8 cellular contexts compared by ENCODE assay signal in genomic region chr15:40762919-40763800, GRCh38. TPM values are rescaled to one million over a fixed set of nuclear protein-coding genes. Genes with fewer than 3 reads are reported as not detected.
DNase-seq lines count a peak whose midpoint lies in the region; ATAC-seq, FAIRE-seq and TF ChIP-seq lines count a peak whose summit lies in the region.

No MANE protein-coding gene starts in this region.

- no peaks in the 10 kb centered on the region for H3K27me3 ChIP-seq in endothelial cell of umbilical vein (ENCODE audit: control insufficient read depth in 2 of 2, insufficient read depth in 2 of 2, low read length in 2 of 2)
- H3K27me3 ChIP-seq in mucosa of stomach (ENCODE audit: control insufficient read depth, insufficient read depth, low read length) = no peaks in the 10 kb centered on the region

- POLR2A ChIA-PET in AG04449 (lab: Yijun Ruan, JAX) = no interaction called here
- POLR2A ChIA-PET in activated CD4-positive, alpha-beta memory T cell treated with anti-CD3 and anti-CD28 coated beads, Interleukin-2, amount 10 ng/mL, durations not matched to agents 7 days and 5 days (lab: Charles Lee) = interaction anchor here (1.1 to 4.9 kb wide), 13 partner anchors 8 to 194 kb away, joined by 3 to 36 read pairs (median 5); partner anchors contain the start of genes RAD51, RMDN3 and RPUSD2
- POLR2A ChIA-PET in endothelial cell of umbilical vein (lab: Charles Lee) = no interaction called here

- peak overlapping the region; percentile 81 for H2AFZ ChIP-seq in endothelial cell of umbilical vein (ENCODE audit: low read depth, low read length)

- peak overlapping the region; percentile 54 for H3K4me2 ChIP-seq in endothelial cell of umbilical vein (ENCODE audit: insufficient read depth, low read length)

- no peak for DNase-seq in AG04449 (ENCODE audit: low read depth, low spot score)
- DNase-seq in NCI-H2029 (lab: John Stamatoyannopoulos, UW) = peak; percentile 87
- peak; percentile 42 for DNase-seq in activated CD4-positive, alpha-beta memory T cell treated with anti-CD3 and anti-CD28 coated beads, Interleukin-2, amount 10 ng/mL, durations not matched to agents 7 days and 5 days
- peak; percentile 63 for DNase-seq in endothelial cell of umbilical vein (ENCODE audit: low read depth, low spot score)
- peak; percentile 80 for DNase-seq in ureter (ENCODE audit: low spot score)

- H3K9ac ChIP-seq in endothelial cell of umbilical vein (replicated peaks; ENCODE audit: extremely low read depth, insufficient read depth, low read length) = peak overlapping the region; percentile 16
- peak overlapping the region; percentile 66 for H3K9ac ChIP-seq in mucosa of stomach (ENCODE audit: low read length)

- H3K27me3 Mint-ChIP-seq in activated CD4-positive, alpha-beta memory T cell treated with anti-CD3 and anti-CD28 coated beads, Interleukin-2, amount 10 ng/mL, durations not matched to agents 7 days and 5 days = no peaks in the 10 kb centered on the region

- dilution Hi-C loops in endothelial cell of umbilical vein (cut with MboI; ENCODE audit: extremely low pct_ligation_motif_present, low sequenced_read_pairs) = no loop called here

- TF ChIP-seq CTCF in AG04449 (IDR thresholded peaks at IDR 0.05; ENCODE audit: insufficient read depth, low read length, missing control alignments) (no peak), endothelial cell of umbilical vein (IDR thresholded peaks at IDR 0.05; ENCODE audit: extremely low read depth in 1 of 2, insufficient read depth in 1 of 2, low read depth in 1 of 2, low read length in 2 of 2) (no peak)

- H3K9me3 Mint-ChIP-seq in activated CD4-positive, alpha-beta memory T cell treated with anti-CD3 and anti-CD28 coated beads, Interleukin-2, amount 10 ng/mL, durations not matched to agents 7 days and 5 days = no peaks in the 10 kb centered on the region

- TSS peak; percentile 25 for BruUV-seq in endothelial cell of umbilical vein (replicated peaks; lab: Mats Ljungman, UMichigan)

- peak overlapping the region; percentile 83 for H3K27ac Mint-ChIP-seq in activated CD4-positive, alpha-beta memory T cell treated with anti-CD3 and anti-CD28 coated beads, Interleukin-2, amount 10 ng/mL, durations not matched to agents 7 days and 5 days

- intact Hi-C loops in endothelial cell of umbilical vein (cut with micrococcal nuclease) = loop anchor here (1.0 kb wide), 1 partner anchor 8 kb away; the partner anchor contains the start of gene RMDN3

- no peaks in the 10 kb centered on the region for H3K36me3 ChIP-seq in endothelial cell of umbilical vein (ENCODE audit: control insufficient read depth in 2 of 2, extremely low read depth in 1 of 2, insufficient read depth in 2 of 2, low read length in 2 of 2)
- no peaks in the 10 kb centered on the region for H3K36me3 ChIP-seq in mucosa of stomach (ENCODE audit: control insufficient read depth, insufficient read depth, low read length)

- peak; percentile 88 for FAIRE-seq in endothelial cell of umbilical vein (lab: Jason Lieb, UNC)

- ATAC-seq in GM19438 (IDR thresholded peaks at IDR 0.05; ENCODE audit: low read depth, unreplicated experiment) = peak; percentile 5
- ATAC-seq in HG03045 (IDR thresholded peaks at IDR 0.05; ENCODE audit: unreplicated experiment) = no peak

- H3K36me3 Mint-ChIP-seq in activated CD4-positive, alpha-beta memory T cell treated with anti-CD3 and anti-CD28 coated beads, Interleukin-2, amount 10 ng/mL, durations not matched to agents 7 days and 5 days (ENCODE audit: low read depth) = peaks cover under 1% of the 10 kb centered on the region

- H4K20me1 ChIP-seq in endothelial cell of umbilical vein (replicated peaks; ENCODE audit: control insufficient read depth, extremely low read depth, insufficient read depth, low read length) = no peaks in the 10 kb centered on the region

- H3K79me2 ChIP-seq in endothelial cell of umbilical vein (ENCODE audit: control insufficient read depth, insufficient read depth, low read length) = no peaks in the 10 kb centered on the region

- peak overlapping the region; percentile 76 for H3K4me3 Mint-ChIP-seq in activated CD4-positive, alpha-beta memory T cell treated with anti-CD3 and anti-CD28 coated beads, Interleukin-2, amount 10 ng/mL, durations not matched to agents 7 days and 5 days

- no peak overlapping the region for H3K27ac ChIP-seq in endothelial cell of umbilical vein (ENCODE audit: insufficient read depth, low read depth, low read length)

- CTCF ChIA-PET in AG04449 (lab: Yijun Ruan, JAX) = interaction anchor here (0.7 to 1.7 kb wide), 5 partner anchors 13 to 131 kb away, joined by 3 to 5 read pairs (median 4); partner anchors contain the start of gene VPS18
- CTCF ChIA-PET in activated CD4-positive, alpha-beta memory T cell treated with anti-CD3 and anti-CD28 coated beads, Interleukin-2, amount 10 ng/mL, durations not matched to agents 7 days and 5 days (lab: Charles Lee) = interaction anchor here (0.8 to 2.0 kb wide), 6 partner anchors 11 to 174 kb away, joined by 3 to 10 read pairs (median 5); partner anchors contain the start of genes DNAJC17 and ZFYVE19
- CTCF ChIA-PET in endothelial cell of umbilical vein (lab: Charles Lee) = interaction anchor here (1.1 to 2.2 kb wide), 6 partner anchors 12 to 96 kb away, joined by 3 to 8 read pairs (median 8); no protein-coding TSS in a partner anchor

- H3K4me3 ChIP-seq in AG04449 (ENCODE audit: low read depth, low read length) = peak overlapping the region; percentile 56
- H3K4me3 ChIP-seq in endothelial cell of umbilical vein (replicated peaks in 1 of 3; ENCODE audit: insufficient read depth in 1 of 3, low read depth in 1 of 3, low read length in 3 of 3) = peak overlapping the region in 2 of 3 experiments; percentile 25 to 32
- peak overlapping the region; percentile 38 for H3K4me3 ChIP-seq in mucosa of stomach (ENCODE audit: low read length)

- H3K9me3 ChIP-seq in endothelial cell of umbilical vein (replicated peaks; ENCODE audit: control insufficient read depth, insufficient read depth, low read length) (no peaks in the 10 kb centered on the region), mucosa of stomach (ENCODE audit: control insufficient read depth, low read length) (no peaks in the 10 kb centered on the region)

- H3K9me1 ChIP-seq in endothelial cell of umbilical vein (replicated peaks; ENCODE audit: control insufficient read depth, extremely low read depth, insufficient read depth, low read length) = no peaks in the 10 kb centered on the region

- H3K4me1 Mint-ChIP-seq in activated CD4-positive, alpha-beta memory T cell treated with anti-CD3 and anti-CD28 coated beads, Interleukin-2, amount 10 ng/mL, durations not matched to agents 7 days and 5 days = peaks cover 35% of the 10 kb centered on the region

- peaks cover 22% of the 10 kb centered on the region for H3K4me1 ChIP-seq in endothelial cell of umbilical vein (ENCODE audit: control insufficient read depth, extremely low read depth, insufficient read depth, low read length)
- peaks cover 53% of the 10 kb centered on the region for H3K4me1 ChIP-seq in mucosa of stomach (ENCODE audit: control insufficient read depth, insufficient read depth, low read length)

- TF ChIP-seq POLR2A in endothelial cell of umbilical vein (IDR thresholded peaks at IDR 0.05; ENCODE audit: low read depth, low read length) = no peak

RNA-seq across cellular contexts. Expression of gene GCHFR, which starts 0.7 kb away (rescaled TPM):
- 10 to 100 TPM; 39.4 to 39.6 TPM for total RNA-seq in activated CD4-positive, alpha-beta memory T cell treated with anti-CD3 and anti-CD28 coated beads, Interleukin-2, amount 10 ng/mL, durations not matched to agents 7 days and 5 days
- total RNA-seq in endothelial cell of umbilical vein = 5.5 and 6.3 TPM in 2 replicates
- polyA plus RNA-seq in endothelial cell of umbilical vein = 14.2 and 17.0 TPM in 2 replicates
- 5.8 and 7.0 TPM in 2 replicates for polyA plus RNA-seq in endothelial cell of umbilical vein (2011; cell fraction: cytosol; rRNA removed)
- 1.3 and 1.7 TPM in 2 replicates for polyA plus RNA-seq in endothelial cell of umbilical vein (2011; cell fraction: nucleus; rRNA removed)
- polyA plus RNA-seq in endothelial cell of umbilical vein (2012) = 3.1 and 3.4 TPM in 2 replicates
- polyA minus RNA-seq in endothelial cell of umbilical vein = 0.64 and 1.5 TPM in 2 replicates
- 75.0 TPM for polyA minus RNA-seq in endothelial cell of umbilical vein (2011; cell fraction: cytosol; rRNA and poly(A)+ RNA removed)
- 1.7 and 2.5 TPM in 2 replicates for polyA minus RNA-seq in endothelial cell of umbilical vein (2011; cell fraction: nucleus; rRNA and poly(A)+ RNA removed)
- total RNA-seq in ureter = 7.4 TPM

RNA-seq across cellular contexts. Expression of gene C15orf62, which starts 6.6 kb away (rescaled TPM):
- total RNA-seq in activated CD4-positive, alpha-beta memory T cell treated with anti-CD3 and anti-CD28 coated beads, Interleukin-2, amount 10 ng/mL, durations not matched to agents 7 days and 5 days = 1 to 10 TPM; 1.1 to 1.2 TPM
- total RNA-seq in endothelial cell of umbilical vein (0.38 and 0.44 TPM in 2 replicates), ureter (0.52 TPM)
- 0.12 and 0.16 TPM in 2 replicates for polyA plus RNA-seq in endothelial cell of umbilical vein
- 0.08 and 0.11 TPM in 2 replicates for polyA plus RNA-seq in endothelial cell of umbilical vein (2011; cell fraction: cytosol; rRNA removed)
- polyA plus RNA-seq in endothelial cell of umbilical vein (2011; cell fraction: nucleus; rRNA removed) = 0.12 and 0.15 TPM in 2 replicates
- 0.55 and 0.58 TPM in 2 replicates for polyA plus RNA-seq in endothelial cell of umbilical vein (2012)
- 0.19 TPM in 1 of 2 replicates, not detected in the other for polyA minus RNA-seq in endothelial cell of umbilical vein
- polyA minus RNA-seq in endothelial cell of umbilical vein (2011; cell fraction: cytosol; rRNA and poly(A)+ RNA removed) = 1.2 TPM
- not detected in 2 replicates for polyA minus RNA-seq in endothelial cell of umbilical vein (2011; cell fraction: nucleus; rRNA and poly(A)+ RNA removed)

RNA-seq across cellular contexts. Expression of gene RMDN3, which starts 8.1 kb away (rescaled TPM):
- total RNA-seq in activated CD4-positive, alpha-beta memory T cell treated with anti-CD3 and anti-CD28 coated beads, Interleukin-2, amount 10 ng/mL, durations not matched to agents 7 days and 5 days = 10 to 100 TPM; 28.4 to 30.5 TPM
- total RNA-seq in endothelial cell of umbilical vein (35.9 and 37.2 TPM in 2 replicates), ureter (34.6 TPM)
- 17.6 and 20.1 TPM in 2 replicates for polyA plus RNA-seq in endothelial cell of umbilical vein
- 26.5 and 28.2 TPM in 2 replicates for polyA plus RNA-seq in endothelial cell of umbilical vein (2011; cell fraction: cytosol; rRNA removed)
- polyA plus RNA-seq in endothelial cell of umbilical vein (2011; cell fraction: nucleus; rRNA removed) = 37.1 and 37.7 TPM in 2 replicates
- polyA plus RNA-seq in endothelial cell of umbilical vein (2012) = 28.0 and 31.1 TPM in 2 replicates
- polyA minus RNA-seq in endothelial cell of umbilical vein = 20.7 and 20.9 TPM in 2 replicates
- 34.8 TPM for polyA minus RNA-seq in endothelial cell of umbilical vein (2011; cell fraction: cytosol; rRNA and poly(A)+ RNA removed)
- 6.7 and 7.8 TPM in 2 replicates for polyA minus RNA-seq in endothelial cell of umbilical vein (2011; cell fraction: nucleus; rRNA and poly(A)+ RNA removed)

RNA-seq across cellular contexts. Expression of gene ZFYVE19, which starts 43.7 kb away (rescaled TPM):
- total RNA-seq in activated CD4-positive, alpha-beta memory T cell treated with anti-CD3 and anti-CD28 coated beads, Interleukin-2, amount 10 ng/mL, durations not matched to agents 7 days and 5 days = 10 to 100 TPM; 27.2 to 29.8 TPM
- total RNA-seq in endothelial cell of umbilical vein = 24.8 and 29.7 TPM in 2 replicates
- 47.2 and 55.4 TPM in 2 replicates for polyA plus RNA-seq in endothelial cell of umbilical vein
- 52.3 and 52.6 TPM in 2 replicates for polyA plus RNA-seq in endothelial cell of umbilical vein (2011; cell fraction: cytosol; rRNA removed)
- polyA plus RNA-seq in endothelial cell of umbilical vein (2011; cell fraction: nucleus; rRNA removed) = 190 and 203 TPM in 2 replicates
- 19.3 and 24.1 TPM in 2 replicates for polyA plus RNA-seq in endothelial cell of umbilical vein (2012)
- polyA minus RNA-seq in endothelial cell of umbilical vein = 27.3 and 33.5 TPM in 2 replicates
- 18.5 TPM for polyA minus RNA-seq in endothelial cell of umbilical vein (2011; cell fraction: cytosol; rRNA and poly(A)+ RNA removed)
- polyA minus RNA-seq in endothelial cell of umbilical vein (2011; cell fraction: nucleus; rRNA and poly(A)+ RNA removed) = 17.6 and 25.4 TPM in 2 replicates
- 26.0 TPM for total RNA-seq in ureter

RNA-seq across cellular contexts. Expression of gene DNAJC17, which starts 44.1 kb away (rescaled TPM):
- total RNA-seq in activated CD4-positive, alpha-beta memory T cell treated with anti-CD3 and anti-CD28 coated beads, Interleukin-2, amount 10 ng/mL, durations not matched to agents 7 days and 5 days = 10 to 100 TPM; 35.8 to 37.8 TPM
- total RNA-seq in endothelial cell of umbilical vein (42.6 and 46.4 TPM in 2 replicates), ureter (51.3 TPM)
- polyA plus RNA-seq in endothelial cell of umbilical vein = 30.7 and 43.2 TPM in 2 replicates
- polyA plus RNA-seq in endothelial cell of umbilical vein (2011; cell fraction: cytosol; rRNA removed) = 60.5 and 64.7 TPM in 2 replicates
- polyA plus RNA-seq in endothelial cell of umbilical vein (2011; cell fraction: nucleus; rRNA removed) = 98.3 and 125 TPM in 2 replicates
- polyA plus RNA-seq in endothelial cell of umbilical vein (2012) = 24.9 and 29.7 TPM in 2 replicates
- polyA minus RNA-seq in endothelial cell of umbilical vein = 21.5 and 25.7 TPM in 2 replicates
- 18.1 TPM for polyA minus RNA-seq in endothelial cell of umbilical vein (2011; cell fraction: cytosol; rRNA and poly(A)+ RNA removed)
- polyA minus RNA-seq in endothelial cell of umbilical vein (2011; cell fraction: nucleus; rRNA and poly(A)+ RNA removed) = 13.8 and 19.4 TPM in 2 replicates
